Comparison of ENCODE assay signal across 10 cellular contexts in the genomic region with DNA sequence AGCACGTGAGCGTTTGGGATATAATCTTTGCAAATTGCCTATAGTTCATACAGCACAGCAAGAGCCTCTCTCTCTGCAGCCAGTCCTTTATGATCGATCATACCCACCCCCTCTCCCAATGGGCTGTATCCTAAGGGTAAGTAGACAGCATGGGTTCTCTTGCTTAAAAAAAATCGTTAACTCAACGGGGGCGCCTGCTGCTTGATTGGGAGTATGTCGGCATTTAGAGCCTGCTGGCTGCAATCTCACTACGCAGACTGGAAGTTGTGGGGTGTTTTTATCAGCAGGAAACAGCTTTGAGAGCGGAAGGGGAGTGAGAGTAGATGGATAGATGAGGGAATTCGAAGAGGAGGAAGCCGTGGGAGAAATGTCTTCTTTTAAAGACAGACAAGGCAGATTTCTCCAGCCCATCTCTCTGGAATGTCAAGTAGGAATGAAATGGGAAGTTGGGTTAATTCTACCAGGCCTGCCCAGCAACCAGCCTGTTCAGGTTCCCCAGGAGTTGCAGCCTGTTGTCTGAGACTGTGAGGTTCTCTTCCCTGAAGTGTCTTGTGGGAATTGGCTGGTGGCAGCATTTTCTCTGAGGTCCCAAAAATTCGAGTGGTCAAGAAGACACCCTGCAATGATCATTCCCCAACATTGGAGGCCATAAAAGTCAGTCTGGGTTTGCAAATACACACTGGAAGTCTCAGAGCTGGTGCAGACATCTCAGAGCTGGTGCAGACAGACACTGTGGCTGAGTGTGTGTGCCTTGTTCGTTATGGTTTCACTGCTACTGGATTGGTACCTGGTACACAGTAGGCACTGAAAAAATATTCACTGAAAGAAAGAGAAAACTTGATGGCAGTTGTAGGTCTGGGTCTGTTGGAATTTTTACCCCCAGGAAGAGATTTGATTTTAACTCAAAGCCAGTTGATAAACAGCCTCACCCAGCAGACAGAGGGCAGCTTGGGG.
A peak's percentile ranks its signal among the peaks of the same experiment; 100 is the strongest.
DNase-seq lines count a peak whose midpoint lies in the region; TF ChIP-seq lines count a peak whose summit lies in the region.
"Had no signal": no experiment of that assay in that cellular context is flagged by ENCODE, and none has a peak within 500 bp of the region (broad histone marks: within the 10 kb centered on the region; RNA-seq: fewer than 3 reads in every experiment).

No MANE protein-coding gene starts in this region.

- no peak overlapping the region for H3K14ac ChIP-seq in neuronal stem cell (ENCODE audit: low read length)

- H3K18ac ChIP-seq in neuronal stem cell (ENCODE audit: low read length), result peak overlapping the region; percentile 0

- peaks cover 9% of the 10 kb centered on the region for H3K36me3 Mint-ChIP-seq in T-helper 1 cell treated with Interleukin-12 subunit alpha and Interleukin-12 subunit beta and Interleukin-4 antibody, amounts not matched to agents 30 μg/mL and 1 μg/mL, for 36 hours (ENCODE audit: low read depth)
- H3K36me3 Mint-ChIP-seq in dendritic cell treated with granulocyte-macrophage colony-stimulating factor and Interleukin-4, amounts not matched to agents 40 ng/mL and 50 ng/mL, for 4 days (ENCODE audit: low read depth), result no peaks in the 10 kb centered on the region

- peak overlapping the region; percentile 1 for H3K27ac Mint-ChIP-seq in T-helper 1 cell treated with Interleukin-12 subunit alpha and Interleukin-12 subunit beta and Interleukin-4 antibody, amounts not matched to agents 30 μg/mL and 1 μg/mL, for 36 hours
- H3K27ac Mint-ChIP-seq in dendritic cell treated with granulocyte-macrophage colony-stimulating factor and Interleukin-4, amounts not matched to agents 40 ng/mL and 50 ng/mL, for 4 days, result no peak overlapping the region
- H3K27ac Mint-ChIP-seq: T-helper 17 cell had no signal

- H3K36me3 ChIP-seq in neuronal stem cell (replicated peaks in 1 of 2; ENCODE audit: control insufficient read depth in 2 of 2, insufficient read depth in 2 of 2, low read length in 2 of 2) (no peaks in the 10 kb centered on the region), ascending aorta (no peaks in the 10 kb centered on the region)
- H3K36me3 ChIP-seq: cardiac muscle cell had no signal

- H2BK12ac ChIP-seq in neuronal stem cell (ENCODE audit: low read length), result no peak overlapping the region

- no peaks in the 10 kb centered on the region for H3K9me3 Mint-ChIP-seq in T-helper 1 cell treated with Interleukin-12 subunit alpha and Interleukin-12 subunit beta and Interleukin-4 antibody, amounts not matched to agents 30 μg/mL and 1 μg/mL, for 36 hours
- H3K9me3 Mint-ChIP-seq in dendritic cell treated with granulocyte-macrophage colony-stimulating factor and Interleukin-4, amounts not matched to agents 40 ng/mL and 50 ng/mL, for 4 days, result no peaks in the 10 kb centered on the region

- no peaks in the 10 kb centered on the region for H3K27me3 Mint-ChIP-seq in T-helper 1 cell treated with Interleukin-12 subunit alpha and Interleukin-12 subunit beta and Interleukin-4 antibody, amounts not matched to agents 30 μg/mL and 1 μg/mL, for 36 hours (ENCODE audit: low read depth)
- no peaks in the 10 kb centered on the region for H3K27me3 Mint-ChIP-seq in dendritic cell treated with granulocyte-macrophage colony-stimulating factor and Interleukin-4, amounts not matched to agents 40 ng/mL and 50 ng/mL, for 4 days
- H3K27me3 Mint-ChIP-seq: T-helper 17 cell had no signal

- H3K4me3 ChIP-seq in neuronal stem cell (ENCODE audit: low read length in 2 of 2) (no peak overlapping the region), ascending aorta (no peak overlapping the region)
- H3K4me3 ChIP-seq: cardiac muscle cell had no signal

- intact Hi-C loops in dendritic cell treated with granulocyte-macrophage colony-stimulating factor and Interleukin-4, amounts not matched to agents 40 ng/mL and 50 ng/mL, for 4 days (cut with micrococcal nuclease), result no loop called here
- intact Hi-C loops in ascending aorta (cut with DNase I), result no loop called here

- no peak for TF ChIP-seq CTCF in ascending aorta (IDR thresholded peaks at IDR 0.05)

- no CpG with 5 or more reads among the region's 13 CpGs for WGBS in neuronal stem cell (ENCODE audit: extremely low coverage in 2 of 2, insufficient read length in 2 of 2, insufficient replicate concordance in 1 of 2), 2 donors

- H3K27me3 ChIP-seq in neuronal stem cell (ENCODE audit: control insufficient read depth in 3 of 3, insufficient read depth in 3 of 3, low read depth in 1 of 3, low read length in 3 of 3) (no peaks in the 10 kb centered on the region), ascending aorta (no peaks in the 10 kb centered on the region)

- H3K9ac ChIP-seq in neuronal stem cell (ENCODE audit: low read depth, low read length, poor library complexity), result no peak overlapping the region

- no peak overlapping the region for H3K4me2 ChIP-seq in neuronal stem cell (ENCODE audit: insufficient read depth, low read length, poor library complexity, severe bottlenecking)

- peaks cover 0 to 5% of the 10 kb centered on the region in 2 donors for H3K4me1 ChIP-seq in neuronal stem cell (ENCODE audit: control insufficient read depth in 2 of 2, insufficient read depth in 1 of 2, low read depth in 1 of 2, low read length in 2 of 2)
- peaks cover 0 to 10% of the 10 kb centered on the region in 2 donors for H3K4me1 ChIP-seq in ascending aorta

- H4K91ac ChIP-seq in neuronal stem cell (ENCODE audit: low read depth, low read length, poor library complexity), result no peak overlapping the region

- peaks cover 30% of the 10 kb centered on the region for H3K4me1 Mint-ChIP-seq in T-helper 1 cell treated with Interleukin-12 subunit alpha and Interleukin-12 subunit beta and Interleukin-4 antibody, amounts not matched to agents 30 μg/mL and 1 μg/mL, for 36 hours (ENCODE audit: low read depth)
- H3K4me1 Mint-ChIP-seq in dendritic cell treated with granulocyte-macrophage colony-stimulating factor and Interleukin-4, amounts not matched to agents 40 ng/mL and 50 ng/mL, for 4 days (ENCODE audit: low read depth), result peaks cover 34% of the 10 kb centered on the region

- H2AFZ ChIP-seq in neuronal stem cell (ENCODE audit: low read length), result peak overlapping the region; percentile 25

- H3K9me3 ChIP-seq in neuronal stem cell (replicated peaks in 1 of 2; ENCODE audit: control insufficient read depth in 2 of 2, insufficient read depth in 1 of 2, low read depth in 1 of 2, low read length in 2 of 2) (no peaks in the 10 kb centered on the region), ascending aorta (no peaks in the 10 kb centered on the region)

- DNase-seq in T-helper 1 cell (no peak), Kasumi-1 (lab: John Stamatoyannopoulos, UW) (peak; percentile 74 to 79), neuronal stem cell (ENCODE audit: low spot score) (no peak), NCI-H226 (no peak), kidney glomerular epithelial cell (lab: John Stamatoyannopoulos, UW) (no peak), ascending aorta (ENCODE audit: low spot score in 2 of 2) (no peak)
- DNase-seq: T-helper 17 cell had no signal

- no peak overlapping the region for H3K27ac ChIP-seq in neuronal stem cell (replicated peaks; ENCODE audit: low read length)
- H3K27ac ChIP-seq in ascending aorta, result no peak overlapping the region
- H3K27ac ChIP-seq: cardiac muscle cell had no signal

- no peak overlapping the region for H4K8ac ChIP-seq in neuronal stem cell (ENCODE audit: low read depth, low read length)

- no peak overlapping the region for H2AK5ac ChIP-seq in neuronal stem cell (ENCODE audit: low read depth, low read length)

- no peak overlapping the region for H2BK15ac ChIP-seq in neuronal stem cell (ENCODE audit: low read length)

- no peaks in the 10 kb centered on the region for H3K79me1 ChIP-seq in neuronal stem cell (ENCODE audit: low read depth, low read length)

- no peak overlapping the region for H3K4me3 Mint-ChIP-seq in T-helper 1 cell treated with Interleukin-12 subunit alpha and Interleukin-12 subunit beta and Interleukin-4 antibody, amounts not matched to agents 30 μg/mL and 1 μg/mL, for 36 hours
- H3K4me3 Mint-ChIP-seq in dendritic cell treated with granulocyte-macrophage colony-stimulating factor and Interleukin-4, amounts not matched to agents 40 ng/mL and 50 ng/mL, for 4 days, result peak overlapping the region; percentile 1
- H3K4me3 Mint-ChIP-seq: T-helper 17 cell had no signal

- H2BK5ac ChIP-seq in neuronal stem cell (ENCODE audit: low read length), result no peak overlapping the region

- H3K23ac ChIP-seq in neuronal stem cell (ENCODE audit: low read depth, low read length, poor library complexity), result no peak overlapping the region

- H3K4ac ChIP-seq in neuronal stem cell (ENCODE audit: low read length), result no peak overlapping the region

- H2BK120ac ChIP-seq in neuronal stem cell (ENCODE audit: low read depth, low read length), result no peak overlapping the region

Comparison
In these comparisons a context has a peak if more than half of its experiments do, and no peak if none do; other contexts are left out.
1. DNase-seq: peak in Kasumi-1 (2 of 2); none in T-helper 1 cell (0 of 5), neuronal stem cell (single experiment), NCI-H226 (single experiment), kidney glomerular epithelial cell (single experiment) and ascending aorta (0 of 2).